ENCODE assay signal across 8 cellular contexts in genomic region chr6:2846873-2847224, GRCh38. TPM values are rescaled to one million over a fixed set of nuclear protein-coding genes. Genes with fewer than 3 reads are reported as not detected.
A peak's percentile ranks its signal among the peaks of the same experiment; 100 is the strongest.
DNase-seq lines count a peak whose midpoint lies in the region; ATAC-seq, FAIRE-seq and TF ChIP-seq lines count a peak whose summit lies in the region.

No MANE protein-coding gene starts in this region.

- H3K27ac ChIP-seq in MM.1S (ENCODE audit: low read length) (no peak overlapping the region), duodenal mucosa (ENCODE audit: low read depth, low read length) (no peak overlapping the region), pancreas (peak overlapping the region; percentile 23 to 85 (median 54))

- intact Hi-C loops in pancreas (cut with DNase I) = loop anchor here in 2 of 3 donors (5.0 to 10.0 kb wide), 3 partner anchors 68 to 208 kb away; no protein-coding TSS in a partner anchor

- H3K4me2 ChIP-seq in MM.1S (ENCODE audit: low read depth, low read length) = peak overlapping the region; percentile 61; the same call in 1 of the 2 replicates

- DNase-seq in BE2C (no peak), MM.1S (no peak), pancreas (no peak), middle frontal gyrus (ENCODE audit: extremely low spot score, low spot score) (no peak), NCI-H69 (lab: John Stamatoyannopoulos, UW) (no peak), HUDEP-2 (lab: John Stamatoyannopoulos, UW; ENCODE audit: unreplicated experiment in 76 of 76) (no peak)

- H3K4me3 ChIP-seq in BE2C (ENCODE audit: low read depth, low read length) (peak overlapping the region; percentile 19; the same call in 1 of the 2 replicates), MM.1S (ENCODE audit: low read length) (peak overlapping the region; percentile 40), duodenal mucosa (ENCODE audit: low read depth in 1 of 2, low read length in 2 of 2) (no peak overlapping the region), pancreas (no peak overlapping the region)

- FAIRE-seq in pancreas (lab: Jason Lieb, UNC) = no peak

- no peaks in the 10 kb centered on the region for H3K9me2 ChIP-seq in MM.1S (replicated peaks; ENCODE audit: insufficient read depth, low read length)

- ATAC-seq in pancreas (no peak), HG03432 (IDR thresholded peaks at IDR 0.05; ENCODE audit: unreplicated experiment) (no peak)

- no peak for TF ChIP-seq CTCF in BE2C (IDR thresholded peaks at IDR 0.05; ENCODE audit: low read depth, low read length)
- no peak for TF ChIP-seq CTCF in MM.1S (IDR thresholded peaks at IDR 0.05; ENCODE audit: low read length)
- TF ChIP-seq CTCF in pancreas (IDR thresholded peaks at IDR 0.05) = no peak

- H3K9ac ChIP-seq in MM.1S (ENCODE audit: low read length) (no peak overlapping the region), duodenal mucosa (ENCODE audit: low read depth in 1 of 2, low read length in 2 of 2) (peak overlapping the region; percentile 19 to 58)

- WGBS in pancreas, 2 donors = 3 to 22% methylated on average over 1 of the region's 1 CpG

- H3K79me2 ChIP-seq in MM.1S (ENCODE audit: low read length) = no peaks in the 10 kb centered on the region

- H2AFZ ChIP-seq in MM.1S (ENCODE audit: low read length) = peak overlapping the region; percentile 26

- H4K20me1 ChIP-seq in MM.1S (ENCODE audit: insufficient read depth, low read length) = no peaks in the 10 kb centered on the region

- H3K36me3 ChIP-seq in BE2C = no peaks in the 10 kb centered on the region
- H3K36me3 ChIP-seq in MM.1S (replicated peaks; ENCODE audit: insufficient read depth, low read length) = no peaks in the 10 kb centered on the region
- no peaks in the 10 kb centered on the region for H3K36me3 ChIP-seq in duodenal mucosa (ENCODE audit: control insufficient read depth in 1 of 2, insufficient read depth in 2 of 2, low read length in 2 of 2)
- no peaks in the 10 kb centered on the region for H3K36me3 ChIP-seq in pancreas

- H3K27me3 ChIP-seq in BE2C = no peaks in the 10 kb centered on the region
- no peaks in the 10 kb centered on the region for H3K27me3 ChIP-seq in MM.1S (replicated peaks; ENCODE audit: insufficient read depth, low read length)
- no peaks in the 10 kb centered on the region for H3K27me3 ChIP-seq in duodenal mucosa (ENCODE audit: control insufficient read depth in 1 of 2, insufficient read depth in 2 of 2, low read length in 2 of 2)
- H3K27me3 ChIP-seq in pancreas = no peaks in the 10 kb centered on the region

- H3F3A ChIP-seq in MM.1S (ENCODE audit: insufficient read depth, low read length) = peaks cover 5% of the 10 kb centered on the region; the same call in 1 of the 2 replicates

- H3K4me1 ChIP-seq in BE2C (no peaks in the 10 kb centered on the region), MM.1S (ENCODE audit: low read length) (peaks cover 22% of the 10 kb centered on the region), duodenal mucosa (ENCODE audit: control insufficient read depth in 1 of 2, insufficient read depth in 2 of 2, low read length in 2 of 2) (peaks cover 16 to 22% of the 10 kb centered on the region in 2 donors), pancreas (peaks cover 8 to 32% (median 9%) of the 10 kb centered on the region in 3 donors)

- H3K9me3 ChIP-seq in BE2C = no peaks in the 10 kb centered on the region
- no peaks in the 10 kb centered on the region for H3K9me3 ChIP-seq in MM.1S (replicated peaks; ENCODE audit: insufficient read depth, low read length)
- no peaks in the 10 kb centered on the region for H3K9me3 ChIP-seq in duodenal mucosa (ENCODE audit: control insufficient read depth in 1 of 2, low read length in 2 of 2)
- H3K9me3 ChIP-seq in pancreas = no peaks in the 10 kb centered on the region

RNA-seq across cellular contexts. Expression of gene SERPINB1, which starts 5.2 kb away (rescaled TPM):
- polyA plus RNA-seq in BE2C (2012; ENCODE audit: insufficient read depth, insufficient read length, low read depth) = 0.74 TPM
- 100 to 1,000 TPM in 5 of 6 donors, 10 to 100 TPM in 1; 94.1 to 285 (median 190) TPM for total RNA-seq in pancreas
- polyA plus RNA-seq in pancreas = 10 to 100 TPM; 68.1 to 75.8 TPM

RNA-seq across cellular contexts. Expression of gene SERPINB9, which starts 56.3 kb away (rescaled TPM):
- 0.86 TPM for polyA plus RNA-seq in BE2C (2012; ENCODE audit: insufficient read depth, insufficient read length, low read depth)
- total RNA-seq in pancreas = 1 to 10 TPM in 4 of 6 donors, under 1 TPM in 2; 0.65 to 4.8 (median 1.4) TPM
- 1 to 10 TPM; 1.2 to 1.4 TPM for polyA plus RNA-seq in pancreas

Comparison
In these comparisons a context has a peak if more than half of its experiments do, and no peak if none do; other contexts are left out.
1. H3K4me3 ChIP-seq: peak in BE2C (single experiment) and MM.1S (single experiment); none in duodenal mucosa (0 of 2) and pancreas (0 of 4).
2. H3K27ac ChIP-seq: peak in pancreas (4 of 4); none in MM.1S (single experiment) and duodenal mucosa (single experiment).